Comparison of ENCODE assay signal across 33 cellular contexts in the genomic region with DNA sequence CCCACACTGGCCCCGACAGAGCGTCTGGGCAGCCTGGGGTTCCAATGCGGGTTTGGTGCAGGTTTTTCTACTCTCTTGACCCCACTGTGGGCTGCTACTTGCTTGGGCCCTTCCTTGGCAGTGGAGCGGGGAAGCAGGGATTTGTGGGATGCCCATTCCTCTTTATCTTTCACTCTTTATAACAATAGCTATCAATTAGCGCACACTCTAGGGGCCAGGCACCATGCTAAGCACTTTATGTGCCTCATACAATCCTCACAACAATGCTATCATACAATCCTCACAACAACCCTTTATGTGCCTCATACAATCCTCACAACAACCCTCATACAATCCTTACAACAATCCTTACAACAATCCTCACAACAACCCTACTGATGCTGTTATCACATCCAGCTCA. TPM values are rescaled to one million over a fixed set of nuclear protein-coding genes. Genes with fewer than 3 reads are reported as not detected.
"Had no signal": no experiment of that assay in that cellular context is flagged by ENCODE, and none has a peak within 500 bp of the region (broad histone marks: within the 10 kb centered on the region; RNA-seq: fewer than 3 reads in every experiment).

No MANE protein-coding gene starts in this region.

- H3K4me1 Mint-ChIP-seq: memory B cell; nephron; stimulated activated memory B cell treated with anti-CD40 and anti-IgM and Interleukin-4, amounts not matched to agents 10 μg/mL and 1 μg/mL and 100 μg/mL, for 72 hours had no signal

- H3K4me1 ChIP-seq: left ventricle myocardium inferior, parathyroid adenoma, right atrium auricular region, right lobe of liver, suprapubic skin, tibial artery, uterus had no signal

- H3K9me3 ChIP-seq: left ventricle myocardium inferior, neutrophil, right atrium auricular region, right lobe of liver, suprapubic skin, thoracic aorta, tibial artery, uterus had no signal

- H3K27me3 ChIP-seq: hepatocyte, neutrophil, right atrium auricular region, right lobe of liver, suprapubic skin, tibial artery, uterus had no signal

- H3K9me3 Mint-ChIP-seq: memory B cell; naive thymus-derived CD8-positive, alpha-beta T cell; nephron; stimulated activated memory B cell treated with anti-CD40 and anti-IgM and Interleukin-4, amounts not matched to agents 10 μg/mL and 1 μg/mL and 100 μg/mL, for 72 hours; type B pancreatic cell had no signal

- H3K36me3 ChIP-seq: right atrium auricular region, uterus had no signal

- H3K4me3 ChIP-seq: hepatocyte, left ventricle myocardium inferior, right atrium auricular region, right lobe of liver, smooth muscle cell, suprapubic skin, thoracic aorta, tibial artery, uterus had no signal

- H3K4me2 ChIP-seq: hepatocyte, smooth muscle cell had no signal

- H3K9ac ChIP-seq: parathyroid adenoma had no signal

- H2AFZ ChIP-seq: hepatocyte, parathyroid adenoma had no signal

- H3K4me3 Mint-ChIP-seq: memory B cell; naive thymus-derived CD8-positive, alpha-beta T cell; nephron; neural crest cell; stimulated activated memory B cell treated with anti-CD40 and anti-IgM and Interleukin-4, amounts not matched to agents 10 μg/mL and 1 μg/mL and 100 μg/mL, for 72 hours; type B pancreatic cell had no signal

- DNase-seq: left ventricle myocardium inferior; naive thymus-derived CD8-positive, alpha-beta T cell; occipital lobe; right lobe of liver; stimulated activated CD4-positive, alpha-beta T cell treated with anti-CD3 and anti-CD28 coated beads, Interleukin-1b, Interleukin-23, amount 100 ng/mL, for 48 hours; stimulated activated CD4-positive, alpha-beta T cell treated with anti-CD3 and anti-CD28 coated beads, Interleukin-2, amount 100 ng/mL, for 48 hours; stimulated activated CD4-positive, alpha-beta T cell treated with anti-CD3 and anti-CD28 coated beads, Interleukin-4, amount 100 ng/mL, for 4 hours; stimulated activated CD8-positive, alpha-beta memory T cell treated with anti-CD3 and anti-CD28 coated beads, Interleukin-4, amount 100 ng/mL, for 48 hours; stimulated activated naive CD4-positive, alpha-beta T cell treated with Interleukin-2 at 50 U/mL for 16 hours; tibial artery; uterus had no signal

- H3K27me3 Mint-ChIP-seq: memory B cell; naive thymus-derived CD8-positive, alpha-beta T cell; stimulated activated memory B cell treated with anti-CD40 and anti-IgM and Interleukin-4, amounts not matched to agents 10 μg/mL and 1 μg/mL and 100 μg/mL, for 72 hours; type B pancreatic cell had no signal

- H3K27ac ChIP-seq: hepatocyte, left ventricle myocardium inferior, neutrophil, parathyroid adenoma, right atrium auricular region, right lobe of liver, suprapubic skin, thoracic aorta, tibial artery, uterus had no signal

- H3K27ac Mint-ChIP-seq: memory B cell; nephron; stimulated activated memory B cell treated with anti-CD40 and anti-IgM and Interleukin-4, amounts not matched to agents 10 μg/mL and 1 μg/mL and 100 μg/mL, for 72 hours; type B pancreatic cell had no signal

- ATAC-seq: naive thymus-derived CD8-positive, alpha-beta T cell; right lobe of liver; stimulated activated memory B cell treated with anti-CD40 and anti-IgM and Interleukin-4, amounts not matched to agents 10 μg/mL and 1 μg/mL and 100 μg/mL, for 72 hours had no signal

RNA-seq across cellular contexts. Expression of gene ACCSL, which starts 31.0 kb away (rescaled TPM):
- total RNA-seq: hepatocyte; kidney epithelial cell; left ventricle myocardium inferior; lung microvascular endothelial cell; mucosa of gallbladder; naive thymus-derived CD8-positive, alpha-beta T cell; neural crest cell; occipital lobe; osteocyte; posterior vena cava; pulmonary artery endothelial cell; renal cortical epithelial cell; right atrium auricular region; right lobe of liver; skeletal muscle tissue; smooth muscle cell; subcutaneous adipose tissue; thoracic aorta; ureter; uterus had no signal
- polyA plus RNA-seq: hepatocyte; naive thymus-derived CD8-positive, alpha-beta T cell; smooth muscle cell had no signal
